Comparison of ENCODE assay signal across 25 cellular contexts in genomic region chr7:7785349-7785973, GRCh38.
"Had no signal": no experiment of that assay in that cellular context is flagged by ENCODE, and none has a peak within 500 bp of the region (broad histone marks: within the 10 kb centered on the region; RNA-seq: fewer than 3 reads in every experiment).

No MANE protein-coding gene starts in this region.

- DNase-seq: activated CD4-positive, alpha-beta T cell treated with anti-CD3 and anti-CD28 coated beads for 48 hours; activated CD4-positive, alpha-beta T cell treated with anti-CD3 and anti-CD28 coated beads, Interleukin-2, amount 50 U/mL, for 48 hours; activated CD4-positive, CD25-positive, alpha-beta regulatory T cell treated with anti-CD3 and anti-CD28 coated beads, Interleukin-2, amount 50 U/mL, for 72 hours; activated CD8-positive, alpha-beta memory T cell treated with anti-CD3 and anti-CD28 coated beads for 24 hours; activated gamma-delta T cell treated with Interleukin-2 at 50 U/mL for 16 hours; activated naive CD4-positive, alpha-beta T cell treated with anti-CD3 and anti-CD28 coated beads, Interleukin-2, amount 10 ng/mL, durations not matched to agents 7 days and 5 days; activated naive CD8-positive, alpha-beta T cell treated with anti-CD3 and anti-CD28 coated beads for 36 hours; activated T-cell treated with anti-CD3 and anti-CD28 coated beads, Interleukin-2, amount 50 U/mL, for 4 hours; brain microvascular endothelial cell; IMR-90; Kasumi-1; KBM-7; NCI-H1436 treated with DMSO at 0.1 percent for 48 hours; NCI-H187; NCI-H2081; NCI-H446; NCI-H524; PC-3; SHP77; SW 1271 had no signal

- H3K27me3 ChIP-seq: brain microvascular endothelial cell, SJSA1 had no signal

- ATAC-seq: activated T-cell treated with anti-CD3 and anti-CD28 coated beads, Interleukin-2, amount 50 U/mL, for 4 hours; PC-3; SK-N-SH treated with all-trans-retinoic acid at 6 μM for 48 hours; WTC11 had no signal

- H3K4me3 Mint-ChIP-seq: activated naive CD4-positive, alpha-beta T cell treated with anti-CD3 and anti-CD28 coated beads, Interleukin-2, amount 10 ng/mL, durations not matched to agents 7 days and 5 days; activated naive CD8-positive, alpha-beta T cell treated with anti-CD3 and anti-CD28 coated beads for 36 hours; activated T-cell treated with anti-CD3 and anti-CD28 coated beads, Interleukin-2, amount 50 U/mL, for 4 hours; T-helper 2 cell treated with Interferon-gamma antibody and Interleukin-4, amounts not matched to agents 5 μg/mL and 100 μg/mL, for 36 hours; WTC11 had no signal

- H3K27ac ChIP-seq: brain microvascular endothelial cell, SJSA1 had no signal

- H3K4me3 ChIP-seq: SJSA1 had no signal

- H3K27ac Mint-ChIP-seq: activated naive CD4-positive, alpha-beta T cell treated with anti-CD3 and anti-CD28 coated beads, Interleukin-2, amount 10 ng/mL, durations not matched to agents 7 days and 5 days; activated naive CD8-positive, alpha-beta T cell treated with anti-CD3 and anti-CD28 coated beads for 36 hours; activated T-helper 2 cell treated with anti-CD3 and anti-CD28 coated beads, Interferon-gamma antibody, Interleukin-2, Interleukin-4, amounts not matched to agents 10 μg/mL and 5 μg/mL and 100 μg/mL, durations not matched to agents 14 hours and 24 hours and 36 hours; T-helper 2 cell treated with Interferon-gamma antibody and Interleukin-4, amounts not matched to agents 5 μg/mL and 100 μg/mL, for 36 hours; WTC11 had no signal

- H3K9me3 ChIP-seq: SJSA1 had no signal

- H3K9me3 Mint-ChIP-seq: activated naive CD4-positive, alpha-beta T cell treated with anti-CD3 and anti-CD28 coated beads, Interleukin-2, amount 10 ng/mL, durations not matched to agents 7 days and 5 days; activated naive CD8-positive, alpha-beta T cell treated with anti-CD3 and anti-CD28 coated beads for 36 hours; activated T-cell treated with anti-CD3 and anti-CD28 coated beads, Interleukin-2, amount 50 U/mL, for 4 hours; activated T-helper 2 cell treated with anti-CD3 and anti-CD28 coated beads, Interferon-gamma antibody, Interleukin-2, Interleukin-4, amounts not matched to agents 10 μg/mL and 5 μg/mL and 100 μg/mL, durations not matched to agents 14 hours and 24 hours and 36 hours; T-helper 2 cell treated with Interferon-gamma antibody and Interleukin-4, amounts not matched to agents 5 μg/mL and 100 μg/mL, for 36 hours; WTC11 had no signal

- H3K27me3 Mint-ChIP-seq: activated naive CD4-positive, alpha-beta T cell treated with anti-CD3 and anti-CD28 coated beads, Interleukin-2, amount 10 ng/mL, durations not matched to agents 7 days and 5 days; activated naive CD8-positive, alpha-beta T cell treated with anti-CD3 and anti-CD28 coated beads for 36 hours had no signal

- H3K36me3 ChIP-seq: brain microvascular endothelial cell, SJSA1 had no signal

- H3K4me1 ChIP-seq: SJSA1 had no signal

- H3K36me3 Mint-ChIP-seq: activated naive CD4-positive, alpha-beta T cell treated with anti-CD3 and anti-CD28 coated beads, Interleukin-2, amount 10 ng/mL, durations not matched to agents 7 days and 5 days; WTC11 had no signal
